12 cellular contexts compared by ENCODE assay signal in the genomic region with DNA sequence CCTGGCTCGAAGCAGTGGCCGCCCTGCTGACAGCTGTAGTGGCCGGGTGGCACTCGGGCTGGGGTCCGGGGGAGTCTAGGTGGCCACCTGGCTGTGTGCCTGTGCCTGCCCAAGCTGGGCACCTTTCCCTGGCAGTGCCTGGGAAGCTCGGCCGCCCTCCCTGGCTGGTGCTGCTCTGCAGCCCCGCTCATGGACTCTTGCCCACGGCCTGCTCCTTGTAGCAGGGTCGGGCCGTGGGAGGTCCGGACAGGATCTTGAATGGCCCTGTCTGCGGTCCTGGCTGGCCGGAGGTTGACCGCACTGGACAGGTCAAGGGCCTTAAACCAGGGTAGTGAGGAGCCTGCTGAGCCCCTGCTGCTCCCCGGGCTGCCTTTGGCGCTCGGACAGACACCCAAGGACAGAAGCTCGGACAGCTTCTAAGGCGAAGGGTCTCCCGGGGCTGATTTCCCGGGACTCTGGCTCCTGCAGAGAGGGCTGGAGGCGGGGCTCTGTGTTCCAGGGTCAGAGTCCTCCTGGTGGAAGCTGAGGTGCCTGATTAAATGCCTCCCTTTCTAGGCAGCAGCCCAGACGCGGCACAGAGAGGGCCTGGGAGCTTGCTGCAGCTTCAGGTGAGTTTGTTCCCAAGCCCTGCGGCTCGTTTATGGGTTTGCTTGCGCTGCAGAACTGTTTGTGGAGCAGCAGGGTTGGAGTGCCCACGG. TPM values are rescaled to one million over a fixed set of nuclear protein-coding genes. Genes with fewer than 3 reads are reported as not detected.
DNase-seq lines count a peak whose midpoint lies in the region; ATAC-seq and TF ChIP-seq lines count a peak whose summit lies in the region.
"Had no signal": no experiment of that assay in that cellular context is flagged by ENCODE, and none has a peak within 500 bp of the region (broad histone marks: within the 10 kb centered on the region; RNA-seq: fewer than 3 reads in every experiment).

No MANE protein-coding gene starts in this region.

- no peaks in the 10 kb centered on the region for H3K9me3 ChIP-seq in testis
- H3K9me3 ChIP-seq: thyroid gland had no signal

- H3K4me3 ChIP-seq in testis, result no peak overlapping the region
- H3K4me3 ChIP-seq: thyroid gland had no signal

- 36 to 62% methylated on average over 12 to 26 of the region's 29 CpGs for WGBS in testis, 2 donors

- H3K4me1 ChIP-seq in testis, result peaks cover 28% of the 10 kb centered on the region

- H3K27ac ChIP-seq in layer of hippocampus (ENCODE audit: low read depth, low read length) (peak overlapping the region; percentile 38), testis (no peak overlapping the region)
- H3K27ac ChIP-seq: thyroid gland had no signal

- DNase-seq in NCI-H2227 (lab: John Stamatoyannopoulos, UW; ENCODE audit: unreplicated experiment) (peak; percentile 30), NCI-H2227 treated with DMSO at 0.1 percent for 48 hours (lab: John Stamatoyannopoulos, UW) (no peak), testis (peak; percentile 70), SW 1271 (lab: John Stamatoyannopoulos, UW) (no peak)
- DNase-seq: DMS153, NCI-H1694 treated with DMSO at 0.1 percent for 48 hours, PC-3, T-helper 2 cell, thyroid gland had no signal

- ATAC-seq in GM18520 (IDR thresholded peaks at IDR 0.05; ENCODE audit: unreplicated experiment), result no peak
- ATAC-seq: PC-3 had no signal

- TF ChIP-seq POLR2A in testis (IDR thresholded peaks at IDR 0.05), result no peak

- no peak for TF ChIP-seq CTCF in testis (IDR thresholded peaks at IDR 0.05)

- H3K36me3 ChIP-seq in testis (ENCODE audit: low read depth, missing control alignments), result no peaks in the 10 kb centered on the region
- H3K36me3 ChIP-seq: thyroid gland had no signal

- no peaks in the 10 kb centered on the region for H3K27me3 ChIP-seq in layer of hippocampus (ENCODE audit: control insufficient read depth, insufficient read depth, low read length)
- no peaks in the 10 kb centered on the region for H3K27me3 ChIP-seq in testis
- H3K27me3 ChIP-seq: thyroid gland had no signal

- intact Hi-C loops in testis (cut with DNase I; ENCODE audit: low total_unique reads), result no loop called here

RNA-seq across cellular contexts. Expression of gene CAPN15, which starts 6.0 kb away (rescaled TPM):
- 100 to 1,000 TPM; 108 to 115 TPM for total RNA-seq in testis
- polyA plus RNA-seq in testis (ENCODE audit: insufficient read depth, low read depth, low replicate concordance), result 48.0 TPM

RNA-seq across cellular contexts. Expression of gene PRR35, which starts 26.7 kb away (rescaled TPM):
- 1 to 10 TPM; 5.0 to 7.2 TPM for total RNA-seq in testis
- polyA plus RNA-seq in testis (ENCODE audit: insufficient read depth, low read depth, low replicate concordance), result 1.7 TPM
- total RNA-seq: endothelial cell of umbilical vein, PC-3, thyroid gland had no signal
- polyA plus RNA-seq: endothelial cell of umbilical vein had no signal

RNA-seq across cellular contexts. Expression of gene NHLRC4, which starts 33.3 kb away (rescaled TPM):
- total RNA-seq in testis, result 1 to 10 TPM; 4.5 TPM
- polyA plus RNA-seq in testis (ENCODE audit: insufficient read depth, low read depth, low replicate concordance), result 3.0 TPM

RNA-seq across cellular contexts. Expression of gene PIGQ, which starts 36.2 kb away (rescaled TPM):
- total RNA-seq in testis, result 100 to 1,000 TPM in 1 of 2 donors, 10 to 100 TPM in 1; 95.4 to 123 TPM
- 80.5 TPM for polyA plus RNA-seq in testis (ENCODE audit: insufficient read depth, low read depth, low replicate concordance)

RNA-seq across cellular contexts. Expression of gene RAB40C, which starts 56.3 kb away (rescaled TPM):
- total RNA-seq in testis, result 10 to 100 TPM; 47.9 to 51.2 TPM
- polyA plus RNA-seq in testis (ENCODE audit: insufficient read depth, low read depth, low replicate concordance), result 27.6 TPM

Comparison
In these comparisons a context has a peak if more than half of its experiments do, and no peak if none do; other contexts are left out.
1. DNase-seq: peak in NCI-H2227 (single experiment) and testis (single experiment); none in NCI-H2227 treated with DMSO at 0.1 percent for 48 hours (single experiment) and SW 1271 (0 of 2).